10 cellular contexts compared by ENCODE assay signal in the genomic region with DNA sequence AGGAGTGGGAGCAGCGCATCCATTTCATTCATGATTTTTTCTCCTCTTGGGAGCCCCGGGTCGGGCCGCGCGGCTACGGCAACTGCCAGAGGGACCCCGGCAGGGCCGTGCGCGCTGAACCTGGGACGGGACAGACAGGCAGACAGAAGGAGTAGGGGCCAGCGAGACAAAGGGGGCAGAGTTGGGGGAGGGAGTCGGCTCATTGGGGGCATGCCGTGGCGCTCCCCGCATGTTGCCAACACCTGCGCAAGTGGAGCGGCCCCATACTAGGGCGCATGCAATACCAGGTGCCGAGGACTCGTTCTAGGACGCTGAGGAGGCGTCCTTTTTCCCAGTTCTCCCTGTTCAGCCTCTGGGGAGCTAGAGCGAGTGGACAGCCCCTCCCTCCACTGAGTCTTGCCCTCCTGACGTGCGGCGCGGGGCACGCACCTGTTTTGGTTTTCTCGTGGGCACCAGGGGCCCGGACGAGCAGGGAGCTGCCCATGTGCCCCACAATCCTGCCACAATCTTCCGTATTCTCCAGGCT. TPM values are rescaled to one million over a fixed set of nuclear protein-coding genes. Genes with fewer than 3 reads are reported as not detected.
DNase-seq lines count a peak whose midpoint lies in the region; ATAC-seq and TF ChIP-seq lines count a peak whose summit lies in the region.
"Had no signal": no experiment of that assay in that cellular context is flagged by ENCODE, and none has a peak within 500 bp of the region (broad histone marks: within the 10 kb centered on the region; RNA-seq: fewer than 3 reads in every experiment).

No MANE protein-coding gene starts in this region.

- TF ChIP-seq CTCF in endothelial cell (IDR thresholded peaks at IDR 0.05; ENCODE audit: unreplicated experiment) (no peak), osteoblast (IDR thresholded peaks at IDR 0.05; ENCODE audit: extremely low read depth, low read depth, low read length) (no peak), Caco-2 (IDR thresholded peaks at IDR 0.05; ENCODE audit: insufficient read depth in 1 of 2, low read depth in 1 of 2, low read length in 1 of 2, severe bottlenecking in 1 of 2, unreplicated experiment in 1 of 2) (no peak)

- H3K4me2 ChIP-seq in BLaER1 (peak overlapping the region; percentile 59), osteoblast (ENCODE audit: insufficient read depth, low read length) (no peak overlapping the region)

- peaks cover 60% of the 10 kb centered on the region for H3K27me3 ChIP-seq in BLaER1
- H3K27me3 ChIP-seq in HUES6 (ENCODE audit: control insufficient read depth, insufficient read depth, low read length), result peaks cover 91% of the 10 kb centered on the region
- H3K27me3 ChIP-seq in osteoblast (ENCODE audit: insufficient read depth, low read length), result peaks cover 65% of the 10 kb centered on the region
- no peaks in the 10 kb centered on the region for H3K27me3 ChIP-seq in Caco-2 (replicated peaks; ENCODE audit: control insufficient read depth, insufficient read depth, low read length)

- H3K36me3 Mint-ChIP-seq in endothelial cell (ENCODE audit: low read depth, unreplicated experiment) (no peaks in the 10 kb centered on the region), Caco-2 (ENCODE audit: insufficient read depth, unreplicated experiment) (no peaks in the 10 kb centered on the region)

- H3K4me1 Mint-ChIP-seq in endothelial cell (ENCODE audit: unreplicated experiment), result peaks cover 12% of the 10 kb centered on the region
- no peaks in the 10 kb centered on the region for H3K4me1 Mint-ChIP-seq in Caco-2 (ENCODE audit: low read depth, unreplicated experiment)

- no peaks in the 10 kb centered on the region for H3K79me2 ChIP-seq in osteoblast (ENCODE audit: insufficient read depth, low read length)

- H4K20me1 ChIP-seq in BLaER1 (peaks cover 12% of the 10 kb centered on the region; the same call in 1 of the 2 replicates), osteoblast (ENCODE audit: insufficient read depth, low read length) (no peaks in the 10 kb centered on the region)

- H3K4me3 Mint-ChIP-seq in endothelial cell (ENCODE audit: unreplicated experiment) (peak overlapping the region; percentile 90), Caco-2 (ENCODE audit: unreplicated experiment) (no peak overlapping the region)
- H3K4me3 Mint-ChIP-seq: T-helper 1 cell treated with Interleukin-12 subunit alpha and Interleukin-12 subunit beta and Interleukin-4 antibody, amounts not matched to agents 30 μg/mL and 1 μg/mL, for 36 hours had no signal

- H3K4me3 ChIP-seq in BLaER1 (peak overlapping the region; percentile 56), HUES6 (ENCODE audit: low read depth, low read length) (peak overlapping the region; percentile 92), osteoblast (ENCODE audit: insufficient read depth, low read length) (no peak overlapping the region), Caco-2 (ENCODE audit: low read depth, low read length) (no peak overlapping the region)

- DNase-seq in endothelial cell (ENCODE audit: low spot score) (no peak), osteoblast (ENCODE audit: insufficient read length, low spot score, missing footprints) (peak; percentile 56), Caco-2 (no peak), KBM-7 (no peak)
- DNase-seq in activated effector memory CD4-positive, alpha-beta T cell treated with anti-CD3 and anti-CD28 coated beads, Interleukin-2, amount 50 U/mL, for 16 hours, result no peak

- no peak overlapping the region for H3K9ac ChIP-seq in BLaER1
- no peak overlapping the region for H3K9ac ChIP-seq in HUES6 (ENCODE audit: low read length)

- CTCF ChIA-PET in Caco-2 (lab: Charles Lee), result no interaction called here

- H3K27ac ChIP-seq in BLaER1, result no peak overlapping the region
- no peak overlapping the region for H3K27ac ChIP-seq in HUES6 (ENCODE audit: low read depth, low read length)
- H3K27ac ChIP-seq in osteoblast (ENCODE audit: low read depth, low read length), result no peak overlapping the region

- BruUV-seq in Caco-2 (replicated peaks; lab: Mats Ljungman, UMichigan), result no TSS peak

- H2AFZ ChIP-seq in osteoblast (ENCODE audit: low read length), result no peak overlapping the region

- POLR2A ChIA-PET in Caco-2 (lab: Charles Lee), result no interaction called here

- peaks cover 14% of the 10 kb centered on the region; the same call in 1 of the 2 replicates for H3K9me3 ChIP-seq in BLaER1
- no peaks in the 10 kb centered on the region for H3K9me3 ChIP-seq in HUES6 (ENCODE audit: control insufficient read depth, insufficient read depth, low read depth, low read length)
- H3K9me3 ChIP-seq in osteoblast (ENCODE audit: low read depth, low read length), result no peaks in the 10 kb centered on the region
- H3K9me3 ChIP-seq in Caco-2, result no peaks in the 10 kb centered on the region

- H3K36me3 ChIP-seq in BLaER1 (no peaks in the 10 kb centered on the region), HUES6 (ENCODE audit: control insufficient read depth, insufficient read depth, low read length) (no peaks in the 10 kb centered on the region), osteoblast (ENCODE audit: insufficient read depth, low read length) (no peaks in the 10 kb centered on the region), Caco-2 (ENCODE audit: control insufficient read depth, insufficient read depth, low read length) (no peaks in the 10 kb centered on the region)

- no peak for ATAC-seq in HG02610 (IDR thresholded peaks at IDR 0.05; ENCODE audit: unreplicated experiment)

- in situ Hi-C loops in KBM-7 (cut with MboI; ENCODE audit: low pct_unique_long_range_greater_than_20kb, low sequenced_read_pairs), result no loop called here

- H3K4me1 ChIP-seq in BLaER1 (0 out of 2 replicates have a peak, but pooled peaks cover 8% of the 10 kb centered on the region), HUES6 (ENCODE audit: control insufficient read depth, insufficient read depth, low read length) (peaks cover 9% of the 10 kb centered on the region; the same call in 1 of the 2 replicates), osteoblast (ENCODE audit: insufficient read depth, low read length) (no peaks in the 10 kb centered on the region), Caco-2 (no peaks in the 10 kb centered on the region)

- H3K9me3 Mint-ChIP-seq in endothelial cell (ENCODE audit: unreplicated experiment) (no peaks in the 10 kb centered on the region), Caco-2 (ENCODE audit: unreplicated experiment) (no peaks in the 10 kb centered on the region)
- H3K9me3 Mint-ChIP-seq: T-helper 1 cell treated with Interleukin-12 subunit alpha and Interleukin-12 subunit beta and Interleukin-4 antibody, amounts not matched to agents 30 μg/mL and 1 μg/mL, for 36 hours had no signal

- H3K27ac Mint-ChIP-seq in endothelial cell (ENCODE audit: unreplicated experiment), result no peak overlapping the region
- no peak overlapping the region for H3K27ac Mint-ChIP-seq in Caco-2 (ENCODE audit: unreplicated experiment)
- H3K27ac Mint-ChIP-seq: T-helper 1 cell treated with Interleukin-12 subunit alpha and Interleukin-12 subunit beta and Interleukin-4 antibody, amounts not matched to agents 30 μg/mL and 1 μg/mL, for 36 hours had no signal

- H3K27me3 Mint-ChIP-seq in endothelial cell (ENCODE audit: unreplicated experiment), result peaks cover 2% of the 10 kb centered on the region
- H3K27me3 Mint-ChIP-seq in Caco-2 (ENCODE audit: insufficient read depth, unreplicated experiment), result peaks cover 9% of the 10 kb centered on the region

- intact Hi-C loops in Caco-2 (cut with micrococcal nuclease; ENCODE audit: unreplicated experiment), result no loop called here

RNA-seq across cellular contexts. Expression of a gene that starts 0.5 kb away (rescaled TPM):
- total RNA-seq in endothelial cell (ENCODE audit: unreplicated experiment) (16.4 TPM), osteoblast (not detected in 2 replicates), Caco-2 (2022) (not detected in 2 replicates)
- total RNA-seq: dermis blood vessel endothelial cell had no signal

Comparison
In these comparisons a context has a peak if more than half of its experiments do, and no peak if none do; other contexts are left out.
1. H3K4me3 ChIP-seq: peak in BLaER1 (single experiment) and HUES6 (single experiment); none in osteoblast (single experiment) and Caco-2 (single experiment).
2. RNA of a gene that starts 0.5 kb away (total RNA-seq): 16.4 TPM in endothelial cell (single experiment); not detected in osteoblast and not detected in Caco-2; every median in the first group is over 10 times any median in the second.